ENCODE assay signal across 8 cellular contexts in the genomic region with DNA sequence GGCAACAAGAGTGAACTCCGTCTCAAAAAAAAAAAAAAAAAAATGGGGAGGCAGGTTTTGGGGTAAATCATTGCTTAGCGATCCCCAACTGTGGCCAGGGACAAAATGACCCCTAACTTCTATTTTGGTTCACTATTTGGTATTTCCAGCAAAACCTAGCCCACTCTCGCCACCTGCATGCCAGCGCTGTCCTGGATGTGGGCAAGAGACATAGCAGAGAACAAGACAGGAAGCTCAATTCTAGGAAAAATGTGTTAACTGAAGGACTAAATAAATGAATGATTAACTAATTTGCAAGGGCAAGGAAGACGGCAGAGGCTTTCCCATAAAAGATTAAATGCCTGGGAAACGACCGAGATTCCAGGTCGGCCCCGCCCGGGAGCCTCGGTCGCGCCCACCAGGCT. TPM values are rescaled to one million over a fixed set of nuclear protein-coding genes. Genes with fewer than 3 reads are reported as not detected.
DNase-seq lines count a peak whose midpoint lies in the region; ATAC-seq and TF ChIP-seq lines count a peak whose summit lies in the region.

No MANE protein-coding gene starts in this region.

- H3K4me2 ChIP-seq in SK-N-SH, result peak overlapping the region; percentile 88

- ATAC-seq in HG02678 (IDR thresholded peaks at IDR 0.05; ENCODE audit: unreplicated experiment), result no peak

- H2AFZ ChIP-seq in SK-N-SH (ENCODE audit: low read depth), result peak overlapping the region; percentile 94

- intact Hi-C loops in prostate gland (cut with DNase I), result no loop called here

- H3K9me2 ChIP-seq in SK-N-SH, result no peaks in the 10 kb centered on the region

- TF ChIP-seq CTCF in SK-N-SH (IDR thresholded peaks at IDR 0.05) (0 out of 2 replicates have a peak, but pooled peaks have one; percentile 15), fibroblast of villous mesenchyme (IDR thresholded peaks at IDR 0.05; ENCODE audit: insufficient read depth, low read depth, low read length) (no peak), prostate gland (IDR thresholded peaks at IDR 0.05) (no peak)

- H3K36me3 ChIP-seq in SK-N-SH (replicated peaks in 1 of 2; ENCODE audit: control insufficient read depth in 1 of 2, insufficient read depth in 2 of 2, low read length in 1 of 2) (peaks cover 0 to 18% of the 10 kb centered on the region in 2 experiments), prostate gland (peaks cover 0 to 4% of the 10 kb centered on the region in 2 donors)

- peak overlapping the region; percentile 59 to 88 for H3K4me3 ChIP-seq in SK-N-SH (ENCODE audit: low read depth in 2 of 2, low read length in 1 of 2)
- peak overlapping the region; percentile 78 for H3K4me3 ChIP-seq in fibroblast of villous mesenchyme (ENCODE audit: low read depth, low read length)
- H3K4me3 ChIP-seq in prostate gland, result peak overlapping the region; percentile 55 to 62

- POLR2A ChIA-PET in SK-N-SH (lab: Yijun Ruan, JAX), result interaction anchor here (0.5 to 1.5 kb wide), 6 partner anchors 12 to 178 kb away, joined by 5 to 10 read pairs (median 6); a partner anchor contains a TSS

- H3K9ac ChIP-seq in SK-N-SH, result peak overlapping the region; percentile 89

- CTCF ChIA-PET in SK-N-SH (lab: Yijun Ruan, JAX), result interaction anchor here (0.5 to 2.2 kb wide), 6 partner anchors 11 to 334 kb away, joined by 3 to 6 read pairs (median 4); a partner anchor contains a TSS

- no peak for TF ChIP-seq POLR2A in prostate gland (IDR thresholded peaks at IDR 0.05)

- H3K27ac ChIP-seq in SK-N-SH (ENCODE audit: low read depth in 2 of 2, low read length in 1 of 2) (peak overlapping the region; percentile 68 to 92), prostate gland (peak overlapping the region; percentile 88 to 92)

- H3K27me3 ChIP-seq in SK-N-SH (ENCODE audit: insufficient read depth), result no peaks in the 10 kb centered on the region
- H3K27me3 ChIP-seq in prostate gland (replicated peaks; ENCODE audit: insufficient read depth), result no peaks in the 10 kb centered on the region

- no peaks in the 10 kb centered on the region for H4K20me1 ChIP-seq in SK-N-SH (ENCODE audit: insufficient read depth)

- H3F3A ChIP-seq in SK-N-SH (replicated peaks; ENCODE audit: insufficient read depth), result peaks cover 3% of the 10 kb centered on the region

- H3K4me1 ChIP-seq in SK-N-SH (ENCODE audit: control insufficient read depth in 1 of 2, insufficient read depth in 2 of 2, low read depth in 1 of 2, low read length in 1 of 2) (peaks cover 0 to 5% of the 10 kb centered on the region in 2 experiments; a peak in 1 of 4 replicates), prostate gland (replicated peaks) (no peaks in the 10 kb centered on the region)

- peaks cover 12% of the 10 kb centered on the region; the same call in 1 of the 2 replicates for H3K79me2 ChIP-seq in SK-N-SH (ENCODE audit: insufficient read depth)

- WGBS in SK-N-SH (ENCODE audit: low lambda C conversion rate), result 14% methylated on average over 13 of the region's 13 CpGs
- WGBS in prostate gland, result 6% methylated on average over 13 of the region's 13 CpGs

- DNase-seq in SIG-M5 treated with dmso at 0.1 percent for 504 hours (lab: John Stamatoyannopoulos, UW; ENCODE audit: unreplicated experiment), result peak; percentile 36
- DNase-seq in SIG-M5 (lab: John Stamatoyannopoulos, UW), result no peak
- DNase-seq in SK-N-SH, result no peak
- no peak for DNase-seq in fibroblast of villous mesenchyme (ENCODE audit: low read depth)
- DNase-seq in prostate gland (ENCODE audit: low spot score), result no peak
- no peak for DNase-seq in stimulated activated naive CD4-positive, alpha-beta T cell treated with Interleukin-2 at 50 U/mL for 16 hours (lab: John Stamatoyannopoulos, UW)
- no peak for DNase-seq in putamen (ENCODE audit: low spot score)

- TF ChIP-seq RAD21 in SK-N-SH (IDR thresholded peaks at IDR 0.05; ENCODE audit: low read length), result peak; percentile 37

- H3K9me3 ChIP-seq in SK-N-SH (no peaks in the 10 kb centered on the region), prostate gland (no peaks in the 10 kb centered on the region)

- no peak for TF ChIP-seq EP300 in SK-N-SH (IDR thresholded peaks at IDR 0.05; ENCODE audit: borderline replicate concordance in 1 of 2, low read depth in 1 of 2, low read length in 1 of 2)

TF ChIP-seq in SK-N-SH, 30 proteins besides CTCF, POLR2A, EP300 and RAD21 (continues in another document):
- TF ChIP-seq NFIC (IDR thresholded peaks at IDR 0.05; ENCODE audit: borderline replicate concordance), result no peak
- TF ChIP-seq JUND (IDR thresholded peaks at IDR 0.05), result no peak
- TF ChIP-seq, protein P1, sequence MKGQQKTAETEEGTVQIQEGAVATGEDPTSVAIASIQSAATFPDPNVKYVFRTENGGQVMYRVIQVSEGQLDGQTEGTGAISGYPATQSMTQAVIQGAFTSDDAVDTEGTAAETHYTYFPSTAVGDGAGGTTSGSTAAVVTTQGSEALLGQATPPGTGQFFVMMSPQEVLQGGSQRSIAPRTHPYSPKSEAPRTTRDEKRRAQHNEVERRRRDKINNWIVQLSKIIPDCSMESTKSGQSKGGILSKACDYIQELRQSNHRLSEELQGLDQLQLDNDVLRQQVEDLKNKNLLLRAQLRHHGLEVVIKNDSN (IDR thresholded peaks at IDR 0.05; ENCODE audit: borderline replicate concordance, low read depth), result no peak
- no peak for TF ChIP-seq MEF2A (IDR thresholded peaks at IDR 0.05; ENCODE audit: borderline replicate concordance, low read depth)
- TF ChIP-seq, protein P2, sequence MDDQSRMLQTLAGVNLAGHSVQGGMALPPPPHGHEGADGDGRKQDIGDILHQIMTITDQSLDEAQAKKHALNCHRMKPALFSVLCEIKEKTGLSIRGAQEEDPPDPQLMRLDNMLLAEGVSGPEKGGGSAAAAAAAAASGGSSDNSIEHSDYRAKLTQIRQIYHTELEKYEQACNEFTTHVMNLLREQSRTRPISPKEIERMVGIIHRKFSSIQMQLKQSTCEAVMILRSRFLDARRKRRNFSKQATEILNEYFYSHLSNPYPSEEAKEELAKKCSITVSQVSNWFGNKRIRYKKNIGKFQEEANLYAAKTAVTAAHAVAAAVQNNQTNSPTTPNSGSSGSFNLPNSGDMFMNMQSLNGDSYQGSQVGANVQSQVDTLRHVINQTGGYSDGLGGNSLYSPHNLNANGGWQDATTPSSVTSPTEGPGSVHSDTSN (IDR thresholded peaks at IDR 0.05), result no peak
- TF ChIP-seq GABPA (IDR thresholded peaks at IDR 0.05; ENCODE audit: low read depth), result no peak
- no peak for TF ChIP-seq POLR2AphosphoS5 (IDR thresholded peaks at IDR 0.05; ENCODE audit: low read depth, low read length)
- TF ChIP-seq TEAD4 (IDR thresholded peaks at IDR 0.05; ENCODE audit: borderline replicate concordance, insufficient read depth), result no peak
- TF ChIP-seq, protein P3, sequence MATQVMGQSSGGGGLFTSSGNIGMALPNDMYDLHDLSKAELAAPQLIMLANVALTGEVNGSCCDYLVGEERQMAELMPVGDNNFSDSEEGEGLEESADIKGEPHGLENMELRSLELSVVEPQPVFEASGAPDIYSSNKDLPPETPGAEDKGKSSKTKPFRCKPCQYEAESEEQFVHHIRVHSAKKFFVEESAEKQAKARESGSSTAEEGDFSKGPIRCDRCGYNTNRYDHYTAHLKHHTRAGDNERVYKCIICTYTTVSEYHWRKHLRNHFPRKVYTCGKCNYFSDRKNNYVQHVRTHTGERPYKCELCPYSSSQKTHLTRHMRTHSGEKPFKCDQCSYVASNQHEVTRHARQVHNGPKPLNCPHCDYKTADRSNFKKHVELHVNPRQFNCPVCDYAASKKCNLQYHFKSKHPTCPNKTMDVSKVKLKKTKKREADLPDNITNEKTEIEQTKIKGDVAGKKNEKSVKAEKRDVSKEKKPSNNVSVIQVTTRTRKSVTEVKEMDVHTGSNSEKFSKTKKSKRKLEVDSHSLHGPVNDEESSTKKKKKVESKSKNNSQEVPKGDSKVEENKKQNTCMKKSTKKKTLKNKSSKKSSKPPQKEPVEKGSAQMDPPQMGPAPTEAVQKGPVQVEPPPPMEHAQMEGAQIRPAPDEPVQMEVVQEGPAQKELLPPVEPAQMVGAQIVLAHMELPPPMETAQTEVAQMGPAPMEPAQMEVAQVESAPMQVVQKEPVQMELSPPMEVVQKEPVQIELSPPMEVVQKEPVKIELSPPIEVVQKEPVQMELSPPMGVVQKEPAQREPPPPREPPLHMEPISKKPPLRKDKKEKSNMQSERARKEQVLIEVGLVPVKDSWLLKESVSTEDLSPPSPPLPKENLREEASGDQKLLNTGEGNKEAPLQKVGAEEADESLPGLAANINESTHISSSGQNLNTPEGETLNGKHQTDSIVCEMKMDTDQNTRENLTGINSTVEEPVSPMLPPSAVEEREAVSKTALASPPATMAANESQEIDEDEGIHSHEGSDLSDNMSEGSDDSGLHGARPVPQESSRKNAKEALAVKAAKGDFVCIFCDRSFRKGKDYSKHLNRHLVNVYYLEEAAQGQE (IDR thresholded peaks at IDR 0.05; ENCODE audit: low read depth, low read length), result no peak
- no peak for TF ChIP-seq SIN3A (IDR thresholded peaks at IDR 0.05; ENCODE audit: borderline replicate concordance, low read depth, low read length)
- no peak for TF ChIP-seq MXI1 (IDR thresholded peaks at IDR 0.05; ENCODE audit: low read depth, low read length)

RNA-seq across cellular contexts. Expression of a gene that starts 0.4 kb away (rescaled TPM):
- 38.7 and 56.8 TPM in 2 replicates for polyA plus RNA-seq in SK-N-SH (2012; rRNA removed)
- 7.4 and 9.3 TPM in 2 replicates for polyA plus RNA-seq in SK-N-SH (2012; cell fraction: cytosol; rRNA removed)
- polyA plus RNA-seq in SK-N-SH (2012; cell fraction: nucleus; rRNA removed), result 501 and 625 TPM in 2 replicates
- 3.9 and 4.7 TPM in 2 replicates for total RNA-seq in fibroblast of villous mesenchyme
- 10 to 100 TPM in 1 of 2 donors, 1 to 10 TPM in 1; 5.9 to 11.6 TPM for total RNA-seq in prostate gland

RNA-seq across cellular contexts. Expression of a gene that starts 6.4 kb away (rescaled TPM):
- polyA plus RNA-seq in SK-N-SH (2012; rRNA removed), result 17.6 and 21.3 TPM in 2 replicates
- polyA plus RNA-seq in SK-N-SH (2012; cell fraction: cytosol; rRNA removed), result 1.0 and 2.1 TPM in 2 replicates
- 185 and 225 TPM in 2 replicates for polyA plus RNA-seq in SK-N-SH (2012; cell fraction: nucleus; rRNA removed)
- total RNA-seq in fibroblast of villous mesenchyme (1.3 and 1.7 TPM in 2 replicates), prostate gland (1 to 10 TPM; 6.3 to 8.9 TPM)

RNA-seq across cellular contexts. Expression of a gene that starts 16.5 kb away (rescaled TPM):
- polyA plus RNA-seq in SK-N-SH (2012; rRNA removed), result 42.1 and 57.5 TPM in 2 replicates
- polyA plus RNA-seq in SK-N-SH (2012; cell fraction: cytosol; rRNA removed), result 37.9 and 47.3 TPM in 2 replicates
- polyA plus RNA-seq in SK-N-SH (2012; cell fraction: nucleus; rRNA removed), result 26.5 and 29.9 TPM in 2 replicates
- 22.2 and 27.2 TPM in 2 replicates for total RNA-seq in fibroblast of villous mesenchyme
- total RNA-seq in prostate gland, result 10 to 100 TPM; 39.6 to 70.0 TPM

RNA-seq across cellular contexts. Expression of a gene that starts 16.9 kb away (rescaled TPM):
- 221 and 312 TPM in 2 replicates for polyA plus RNA-seq in SK-N-SH (2012; rRNA removed)
- polyA plus RNA-seq in SK-N-SH (2012; cell fraction: cytosol; rRNA removed), result 300 and 334 TPM in 2 replicates
- polyA plus RNA-seq in SK-N-SH (2012; cell fraction: nucleus; rRNA removed), result 174 and 183 TPM in 2 replicates
- total RNA-seq in fibroblast of villous mesenchyme (626 and 717 TPM in 2 replicates), prostate gland (100 to 1,000 TPM; 296 to 343 TPM)

RNA-seq across cellular contexts. Expression of a gene that starts 41.4 kb away (rescaled TPM):
- 50.2 and 54.4 TPM in 2 replicates for polyA plus RNA-seq in SK-N-SH (2012; rRNA removed)
- polyA plus RNA-seq in SK-N-SH (2012; cell fraction: cytosol; rRNA removed), result 32.6 and 48.4 TPM in 2 replicates
- 33.9 and 54.3 TPM in 2 replicates for polyA plus RNA-seq in SK-N-SH (2012; cell fraction: nucleus; rRNA removed)
- total RNA-seq in fibroblast of villous mesenchyme, result 61.2 and 88.5 TPM in 2 replicates
- total RNA-seq in prostate gland, result 100 to 1,000 TPM in 1 of 2 donors, 10 to 100 TPM in 1; 86.7 to 213 TPM
